In the genomic region with DNA sequence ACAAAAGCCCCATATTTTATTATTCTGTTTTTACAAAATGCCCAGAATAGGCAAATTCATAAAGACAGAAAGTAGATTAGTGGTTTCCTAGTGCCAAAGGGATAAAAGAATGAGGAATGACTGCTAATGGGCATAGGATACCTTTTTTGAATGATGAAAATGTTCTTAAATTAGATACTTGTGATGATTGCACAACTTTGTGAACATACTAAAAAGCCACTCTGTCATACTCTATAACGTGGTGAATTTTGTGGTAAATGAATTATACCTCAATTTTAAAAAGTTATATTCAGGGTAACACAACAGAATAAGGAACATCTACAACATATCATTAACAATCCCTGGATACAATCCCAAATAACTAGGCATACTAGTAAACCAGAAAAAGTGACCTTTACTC, we compare ENCODE assay signal across 6 cellular contexts.
"Had no signal": no experiment of that assay in that cellular context is flagged by ENCODE, and none has a peak within 500 bp of the region (broad histone marks: within the 10 kb centered on the region; RNA-seq: fewer than 3 reads in every experiment).

No MANE protein-coding gene starts in this region.

- H3K4me3 Mint-ChIP-seq: IgD-negative memory B cell had no signal

- DNase-seq: KBM-7, KG1 had no signal

- H3K4me2 ChIP-seq: KMS-11 had no signal

- H3K27ac ChIP-seq: HL-60, KMS-11 had no signal

- H3K27me3 Mint-ChIP-seq: IgD-negative memory B cell had no signal

- H3K9ac ChIP-seq: KMS-11 had no signal

- FAIRE-seq: HTR-8/SVneo had no signal

- H3K27ac Mint-ChIP-seq: IgD-negative memory B cell had no signal
